1 cellular context compared by ENCODE assay signal in genomic region chr2:219057709-219058540, GRCh38.
TF ChIP-seq lines count a peak whose summit lies in the region.

No MANE protein-coding gene starts in this region.

TF ChIP-seq in K562, 482 proteins besides CTCF, POLR2A, EP300 and RAD21 (continued from another document):
- no peak for TF ChIP-seq ZNF395 (CRISPR knock-in tag; IDR thresholded peaks at IDR 0.05)
- TF ChIP-seq DEAF1 (CRISPR knock-in tag; IDR thresholded peaks at IDR 0.05): peak; percentile 50; the same call in 1 of the 2 replicates
- peak; percentile 46; the same call in 1 of the 2 replicates for TF ChIP-seq RB1 (IDR thresholded peaks at IDR 0.05; ENCODE audit: low read depth)
- peak; percentile 78 for TF ChIP-seq STAG1 (CRISPR knock-in tag; IDR thresholded peaks at IDR 0.05; ENCODE audit: borderline replicate concordance)
- TF ChIP-seq, protein P1, sequence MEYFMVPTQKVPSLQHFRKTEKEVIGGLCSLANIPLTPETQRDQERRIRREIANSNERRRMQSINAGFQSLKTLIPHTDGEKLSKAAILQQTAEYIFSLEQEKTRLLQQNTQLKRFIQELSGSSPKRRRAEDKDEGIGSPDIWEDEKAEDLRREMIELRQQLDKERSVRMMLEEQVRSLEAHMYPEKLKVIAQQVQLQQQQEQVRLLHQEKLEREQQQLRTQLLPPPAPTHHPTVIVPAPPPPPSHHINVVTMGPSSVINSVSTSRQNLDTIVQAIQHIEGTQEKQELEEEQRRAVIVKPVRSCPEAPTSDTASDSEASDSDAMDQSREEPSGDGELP (CRISPR knock-in tag; IDR thresholded peaks at IDR 0.05; ENCODE audit: borderline replicate concordance): peak; percentile 15; the same call in 1 of the 2 replicates
- TF ChIP-seq MAZ (CRISPR knock-in tag; conservative IDR thresholded peaks at IDR 0.05 in 1 of 2, IDR thresholded peaks at IDR 0.05 in 1 of 2): 0 out of 4 replicates have a peak, but pooled peaks of 1 of the 2 experiments have one; percentile 18
- TF ChIP-seq, protein P2, sequence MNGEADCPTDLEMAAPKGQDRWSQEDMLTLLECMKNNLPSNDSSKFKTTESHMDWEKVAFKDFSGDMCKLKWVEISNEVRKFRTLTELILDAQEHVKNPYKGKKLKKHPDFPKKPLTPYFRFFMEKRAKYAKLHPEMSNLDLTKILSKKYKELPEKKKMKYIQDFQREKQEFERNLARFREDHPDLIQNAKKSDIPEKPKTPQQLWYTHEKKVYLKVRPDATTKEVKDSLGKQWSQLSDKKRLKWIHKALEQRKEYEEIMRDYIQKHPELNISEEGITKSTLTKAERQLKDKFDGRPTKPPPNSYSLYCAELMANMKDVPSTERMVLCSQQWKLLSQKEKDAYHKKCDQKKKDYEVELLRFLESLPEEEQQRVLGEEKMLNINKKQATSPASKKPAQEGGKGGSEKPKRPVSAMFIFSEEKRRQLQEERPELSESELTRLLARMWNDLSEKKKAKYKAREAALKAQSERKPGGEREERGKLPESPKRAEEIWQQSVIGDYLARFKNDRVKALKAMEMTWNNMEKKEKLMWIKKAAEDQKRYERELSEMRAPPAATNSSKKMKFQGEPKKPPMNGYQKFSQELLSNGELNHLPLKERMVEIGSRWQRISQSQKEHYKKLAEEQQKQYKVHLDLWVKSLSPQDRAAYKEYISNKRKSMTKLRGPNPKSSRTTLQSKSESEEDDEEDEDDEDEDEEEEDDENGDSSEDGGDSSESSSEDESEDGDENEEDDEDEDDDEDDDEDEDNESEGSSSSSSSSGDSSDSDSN (IDR thresholded peaks at IDR 0.05; ENCODE audit: borderline replicate concordance in 1 of 2, low read depth in 2 of 2, low read length in 2 of 2): 0 out of 4 replicates have a peak, but pooled peaks of 1 of the 2 experiments have one; percentile 28
- TF ChIP-seq ARID2 (IDR thresholded peaks at IDR 0.05): peak; percentile 45; the same call in 1 of the 2 replicates
- TF ChIP-seq NFE2L1 (tag; IDR thresholded peaks at IDR 0.05; ENCODE audit: borderline replicate concordance, low read depth): no peak
